In the genomic region with DNA sequence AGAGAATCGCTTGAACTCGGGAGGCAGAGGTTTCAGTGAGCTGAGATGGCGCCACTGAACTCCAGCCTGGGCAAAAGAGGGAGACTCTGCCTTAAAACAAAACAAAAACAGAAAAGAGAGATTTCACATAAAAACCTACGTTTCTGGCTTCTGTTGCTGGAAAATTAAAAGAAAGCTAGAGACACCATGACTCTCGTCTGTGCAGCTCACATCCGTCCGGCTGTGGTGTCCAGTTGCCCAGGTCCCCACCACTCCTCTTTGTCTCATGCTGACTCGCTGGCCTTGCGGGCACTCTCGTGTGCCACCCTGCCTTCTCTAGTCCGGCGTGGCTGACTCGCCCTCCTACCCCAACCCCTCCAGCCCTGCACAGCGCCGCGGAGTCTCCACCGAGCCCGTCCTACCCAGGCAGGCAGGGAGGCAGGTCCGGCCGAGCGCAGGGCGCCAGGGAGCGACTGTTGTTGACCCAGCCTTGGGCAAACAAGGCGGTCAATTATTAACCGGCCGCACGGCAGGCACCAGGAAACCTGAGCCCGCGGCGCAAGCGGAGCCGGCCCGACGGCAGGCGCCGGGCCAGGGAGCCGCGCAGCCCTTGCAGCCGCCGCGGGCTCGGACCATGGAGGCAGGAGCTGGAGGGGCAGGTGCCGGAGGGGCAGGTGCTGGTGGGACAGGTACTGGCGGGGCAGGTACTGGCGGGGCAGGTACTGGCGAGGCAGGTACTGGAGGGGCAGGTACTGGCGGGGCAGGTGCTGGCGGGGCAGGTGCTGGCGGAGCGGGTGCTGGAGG, we compare ENCODE assay signal across 10 cellular contexts. TPM values are rescaled to one million over a fixed set of nuclear protein-coding genes. Genes with fewer than 3 reads are reported as not detected.
A peak's percentile ranks its signal among the peaks of the same experiment; 100 is the strongest.
DNase-seq lines count a peak whose midpoint lies in the region; ATAC-seq and TF ChIP-seq lines count a peak whose summit lies in the region.
"Had no signal": no experiment of that assay in that cellular context is flagged by ENCODE, and none has a peak within 500 bp of the region (broad histone marks: within the 10 kb centered on the region; RNA-seq: fewer than 3 reads in every experiment).

Gene PRRT1B, plus strand, starts transcription at position 521 of the 783 bp plus-strand sequence. Its CDS starts 93 bp downstream, at position 614.

- no peak within 1 kb of the TSS for H3K56ac ChIP-seq in IMR-90 (ENCODE audit: extremely low read depth, insufficient read depth, low read length)

- H2BK5ac ChIP-seq in IMR-90 (ENCODE audit: low read depth, low read length, poor library complexity, severe bottlenecking): no peak within 1 kb of the TSS

- no peak within 1 kb of the TSS for H4K5ac ChIP-seq in IMR-90 (ENCODE audit: low read depth, low read length)

- no peak within 1 kb of the TSS for H2BK15ac ChIP-seq in IMR-90 (ENCODE audit: low read depth, low read length)

- H3K4me1 ChIP-seq in IMR-90 (ENCODE audit: control insufficient read depth, insufficient read depth, low read length) (peaks cover 4% of the 10 kb centered on the region; the same call in 1 of the 2 replicates), colonic mucosa (peaks cover 6% of the 10 kb centered on the region), mucosa of descending colon (ENCODE audit: low read depth) (peaks cover 12% of the 10 kb centered on the region)

- no peak for ATAC-seq in CD4-positive, alpha-beta T cell (ENCODE audit: poor library complexity)
- peak; percentile 18; the same call in 1 of the 2 replicates for ATAC-seq in IMR-90 (ENCODE audit: low read depth)
- peak; percentile 99 for ATAC-seq in mucosa of descending colon
- ATAC-seq in GM19324 (IDR thresholded peaks at IDR 0.05; ENCODE audit: low FRiP score, unreplicated experiment): no peak

- no peak within 1 kb of the TSS for H3K27ac ChIP-seq in CD4-positive, alpha-beta T cell (ENCODE audit: low read depth, low read length)
- H3K27ac ChIP-seq in IMR-90 (ENCODE audit: insufficient read depth, low read length): no peak within 1 kb of the TSS
- H3K27ac ChIP-seq in colonic mucosa: no peak within 1 kb of the TSS

- no peaks in the 10 kb centered on the region for H3K79me1 ChIP-seq in IMR-90 (ENCODE audit: low read depth in 1 of 2, low read length in 2 of 2)

- CTCF ChIA-PET in CD4-positive, alpha-beta T cell (lab: Charles Lee): no interaction called here
- CTCF ChIA-PET in IMR-90 (lab: Yijun Ruan, JAX): no interaction called here

- dilution Hi-C loops in IMR-90 (cut with HindIII; ENCODE audit: low sequenced_read_pairs, unreplicated experiment): no loop called here

- peaks cover 25% of the 10 kb centered on the region for H3K4me1 Mint-ChIP-seq in CD4-positive, alpha-beta T cell (ENCODE audit: low read depth)

- intact Hi-C loops in CD4-positive, alpha-beta T cell (cut with DNase I, micrococcal nuclease): no loop called here
- intact Hi-C loops in IMR-90 (cut with micrococcal nuclease): no loop called here
- intact Hi-C loops in colonic mucosa (cut with DNase I): no loop called here
- intact Hi-C loops in mucosa of descending colon (cut with DNase I, micrococcal nuclease): no loop called here

- in situ Hi-C loops in IMR-90 (cut with MboI; ENCODE audit: low sequenced_read_pairs): no loop called here
- in situ Hi-C loops in G401 (cut with HindIII; ENCODE audit: low sequenced_read_pairs): no loop called here

- H3K36me3 Mint-ChIP-seq in CD4-positive, alpha-beta T cell (ENCODE audit: low read depth): peaks cover 18% of the 10 kb centered on the region

- H3K4ac ChIP-seq in IMR-90 (ENCODE audit: low read depth, low read length): no peak within 1 kb of the TSS

- H4K91ac ChIP-seq in IMR-90 (ENCODE audit: insufficient read depth, low read depth, low read length): no peak within 1 kb of the TSS

- H3K27me3 ChIP-seq in CD4-positive, alpha-beta T cell (ENCODE audit: control insufficient read depth, insufficient read depth, low read length): peaks cover 26% of the 10 kb centered on the region
- H3K27me3 ChIP-seq in IMR-90 (ENCODE audit: control insufficient read depth, insufficient read depth, low read length) (peaks cover 46% of the 10 kb centered on the region), colonic mucosa (peaks cover 14% of the 10 kb centered on the region)

- DNase-seq in CD4-positive, alpha-beta T cell: no peak
- DNase-seq in IMR-90 (no peak), colonic mucosa (peak; percentile 92), mucosa of descending colon (peak; percentile 91 to 94 (median 92)), G401 (ENCODE audit: low spot score) (no peak), foreskin fibroblast (no peak)
- DNase-seq in effector CD4-positive, alpha-beta T cell: no peak

- H3K4me3 ChIP-seq in IMR-90 (ENCODE audit: insufficient read depth, low read depth, low read length) (no peak within 1 kb of the TSS), colonic mucosa (peak within 1 kb of the TSS; percentile 30), mucosa of descending colon (no peak within 1 kb of the TSS), foreskin fibroblast (ENCODE audit: low read depth in 1 of 2, low read length in 2 of 2) (no peak within 1 kb of the TSS)

- no TSS peak for BruUV-seq in IMR-90 (replicated peaks; lab: Mats Ljungman, UMichigan)

- no peak within 1 kb of the TSS for H2BK20ac ChIP-seq in IMR-90 (ENCODE audit: low read depth, low read length)

- no peaks in the 10 kb centered on the region for H4K20me1 ChIP-seq in IMR-90 (ENCODE audit: insufficient read depth, low read length)

- peak within 1 kb of the TSS; percentile 70 for H2AFZ ChIP-seq in IMR-90 (replicated peaks; ENCODE audit: low read length, poor library complexity)

- peaks cover 44% of the 10 kb centered on the region for H3K27me3 Mint-ChIP-seq in CD4-positive, alpha-beta T cell

- H3K9ac ChIP-seq in IMR-90 (ENCODE audit: low read depth, low read length) (no peak within 1 kb of the TSS), colonic mucosa (ENCODE audit: low read depth in 2 of 2, low read length in 2 of 2) (peak within 1 kb of the TSS; percentile 12 to 68)

- H4K8ac ChIP-seq in IMR-90 (ENCODE audit: low read depth in 2 of 2, low read length in 2 of 2): no peak within 1 kb of the TSS

- no peak for TF ChIP-seq RAD21 in IMR-90 (IDR thresholded peaks at IDR 0.05; ENCODE audit: low read length)

- H3K9me3 ChIP-seq in CD4-positive, alpha-beta T cell (ENCODE audit: control insufficient read depth, low read length): peaks cover 25% of the 10 kb centered on the region
- H3K9me3 ChIP-seq in IMR-90 (ENCODE audit: control insufficient read depth, insufficient read depth, low read length) (peaks cover 32% of the 10 kb centered on the region), colonic mucosa (no peaks in the 10 kb centered on the region), mucosa of descending colon (peaks cover 18% of the 10 kb centered on the region)

- POLR2A ChIA-PET in CD4-positive, alpha-beta T cell (lab: Charles Lee): interaction anchor here (1.3 kb wide), 1 partner anchor 40 kb away, joined by 5 read pairs; no protein-coding TSS in a partner anchor
- POLR2A ChIA-PET in IMR-90 (lab: Charles Lee; ENCODE audit: unreplicated experiment): no interaction called here

- no peak within 1 kb of the TSS; the same call in 1 of the 2 replicates for H3K23ac ChIP-seq in IMR-90 (ENCODE audit: low read depth, low read length)

- H3K9me3 Mint-ChIP-seq in CD4-positive, alpha-beta T cell: peaks cover 7% of the 10 kb centered on the region

- H2AK9ac ChIP-seq in IMR-90 (replicated peaks; ENCODE audit: low read depth, low read length, poor library complexity): no peak within 1 kb of the TSS

- H3K9me1 ChIP-seq in IMR-90 (ENCODE audit: insufficient read depth, low read length): no peaks in the 10 kb centered on the region

- peak within 1 kb of the TSS; percentile 42 for H3K4me3 Mint-ChIP-seq in CD4-positive, alpha-beta T cell

- H3K4me2 ChIP-seq in IMR-90 (ENCODE audit: low read depth, low read length): no peak within 1 kb of the TSS; the same call in 1 of the 2 replicates

- 16% methylated on average over 22 of the region's 50 CpGs; no CpG with 5 or more reads in 1 of the 2 experiments for WGBS in IMR-90 (ENCODE audit: extremely low coverage in 2 of 2, insufficient read length in 1 of 2), 2 experiments

- H3K14ac ChIP-seq in IMR-90 (replicated peaks; ENCODE audit: low read depth, low read length): no peak within 1 kb of the TSS

- no peak within 1 kb of the TSS for H3K18ac ChIP-seq in IMR-90 (ENCODE audit: low read depth, low read length)

- no peak for TF ChIP-seq CTCF in CD4-positive, alpha-beta T cell (IDR thresholded peaks at IDR 0.05)
- TF ChIP-seq CTCF in IMR-90 (conservative IDR thresholded peaks at IDR 0.05; ENCODE audit: low read depth, low read length): no peak
- no peak for TF ChIP-seq CTCF in colonic mucosa (IDR thresholded peaks at IDR 0.05)
- no peak for TF ChIP-seq CTCF in mucosa of descending colon (IDR thresholded peaks at IDR 0.05)
- TF ChIP-seq CTCF in foreskin fibroblast (IDR thresholded peaks at IDR 0.05; ENCODE audit: low read depth, low read length): no peak

- H2BK120ac ChIP-seq in IMR-90 (ENCODE audit: low read depth, low read length): no peak within 1 kb of the TSS

- no peak within 1 kb of the TSS for H2AK5ac ChIP-seq in IMR-90 (ENCODE audit: low read depth, low read length)

- no peak within 1 kb of the TSS for H3K27ac Mint-ChIP-seq in CD4-positive, alpha-beta T cell

- H3K36me3 ChIP-seq in IMR-90 (ENCODE audit: control insufficient read depth, insufficient read depth, low read length) (no peaks in the 10 kb centered on the region), colonic mucosa (no peaks in the 10 kb centered on the region), mucosa of descending colon (ENCODE audit: low read depth) (no peaks in the 10 kb centered on the region)

- no peak for TF ChIP-seq POLR2A in IMR-90 (IDR thresholded peaks at IDR 0.05; ENCODE audit: low read depth, low read length)

TF ChIP-seq in IMR-90, 13 proteins besides CTCF, POLR2A, EP300 and RAD21 (continues in another document):
- TF ChIP-seq CHD1 (IDR thresholded peaks at IDR 0.05; ENCODE audit: low read depth, low read length) (no peak), MAFK (IDR thresholded peaks at IDR 0.05; ENCODE audit: low read depth, low read length) (no peak), MXI1 (IDR thresholded peaks at IDR 0.05; ENCODE audit: borderline replicate concordance, low read depth, low read length) (no peak), FOS (IDR thresholded peaks at IDR 0.05; ENCODE audit: low read depth, low read length) (no peak), SMC3 (IDR thresholded peaks at IDR 0.05; ENCODE audit: low read depth, low read length) (no peak), BHLHE40 (IDR thresholded peaks at IDR 0.05; ENCODE audit: low read depth, low read length) (no peak)
- TF ChIP-seq, protein P1, sequence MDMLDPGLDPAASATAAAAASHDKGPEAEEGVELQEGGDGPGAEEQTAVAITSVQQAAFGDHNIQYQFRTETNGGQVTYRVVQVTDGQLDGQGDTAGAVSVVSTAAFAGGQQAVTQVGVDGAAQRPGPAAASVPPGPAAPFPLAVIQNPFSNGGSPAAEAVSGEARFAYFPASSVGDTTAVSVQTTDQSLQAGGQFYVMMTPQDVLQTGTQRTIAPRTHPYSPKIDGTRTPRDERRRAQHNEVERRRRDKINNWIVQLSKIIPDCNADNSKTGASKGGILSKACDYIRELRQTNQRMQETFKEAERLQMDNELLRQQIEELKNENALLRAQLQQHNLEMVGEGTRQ (IDR thresholded peaks at IDR 0.05; ENCODE audit: low read depth, low read length): no peak

RNA-seq across cellular contexts. Expression of gene PRRT1B, which starts in this region (rescaled TPM):
- not detected for total RNA-seq in CD4-positive, alpha-beta T cell
- total RNA-seq in IMR-90 (2012; rRNA removed) (not detected in 2 replicates), colonic mucosa (1 to 10 TPM; 2.0 to 4.5 TPM), mucosa of descending colon (1 to 10 TPM; 1.9 to 9.4 (median 2.9) TPM)
- polyA plus RNA-seq in IMR-90 (2012; rRNA removed): not detected in 2 replicates
- not detected in 2 replicates for polyA plus RNA-seq in IMR-90 (2012; cell fraction: cytosol; rRNA removed)
- not detected in 2 replicates for polyA plus RNA-seq in IMR-90 (2012; cell fraction: nucleus; rRNA removed; ENCODE audit: low replicate concordance)
- total RNA-seq in G401 (2014; rRNA removed; shearing (Covaris generic)): not detected in 2 replicates
- total RNA-seq: lung microvascular endothelial cell, NCI-H460 had no signal

Comparison
In these comparisons a context has a peak if more than half of its experiments do, and no peak if none do; other contexts are left out.
1. Peak in ATAC-seq in IMR-90; RNA of the gene not detected or under 1 TPM.
2. DNase-seq: peak in colonic mucosa (single experiment) and mucosa of descending colon (3 of 3); none in CD4-positive, alpha-beta T cell (0 of 10), IMR-90 (single experiment), effector CD4-positive, alpha-beta T cell (single experiment), G401 (single experiment) and foreskin fibroblast (0 of 2).